14 cellular contexts compared by ENCODE assay signal in the genomic region with DNA sequence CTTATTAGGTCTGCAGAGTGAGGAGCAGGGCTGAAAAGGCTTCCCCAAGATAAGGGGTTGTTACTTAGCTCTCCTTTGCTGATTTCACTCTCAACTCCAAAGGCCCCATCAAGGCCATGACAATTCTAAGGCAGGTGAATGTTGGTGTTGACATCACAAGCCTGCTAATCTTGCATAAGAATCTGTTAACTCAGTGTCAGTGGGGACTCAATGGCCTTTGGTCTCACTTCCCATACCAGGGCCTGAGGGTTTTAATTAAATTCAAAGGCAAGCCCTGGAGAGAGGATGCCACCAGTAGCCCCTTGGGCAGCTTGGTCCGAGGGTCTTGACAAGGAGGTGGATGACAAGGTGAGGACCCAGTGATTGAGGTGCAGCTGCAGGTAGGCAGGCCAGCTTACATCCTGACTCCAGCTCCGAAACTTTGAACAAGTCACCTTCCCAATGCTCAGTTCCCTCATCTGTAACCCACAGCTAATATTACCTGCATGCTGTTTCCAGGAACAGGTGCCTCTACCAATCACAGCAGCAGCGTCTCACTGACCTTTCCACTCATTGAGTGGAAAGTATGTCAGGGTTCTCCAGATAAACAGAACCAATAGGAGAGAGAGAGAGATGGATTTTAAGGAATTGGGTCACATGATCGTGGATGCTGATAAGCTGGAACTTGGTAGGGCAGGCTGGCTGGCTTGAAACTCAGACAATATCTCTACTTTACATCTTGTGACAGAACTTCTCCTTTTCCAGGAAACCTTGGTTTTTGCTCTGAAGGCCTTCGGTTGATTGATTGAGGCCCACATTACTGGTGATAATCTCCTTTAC. TPM values are rescaled to one million over a fixed set of nuclear protein-coding genes. Genes with fewer than 3 reads are reported as not detected.
DNase-seq lines count a peak whose midpoint lies in the region; ATAC-seq, FAIRE-seq and TF ChIP-seq lines count a peak whose summit lies in the region.
"Had no signal": no experiment of that assay in that cellular context is flagged by ENCODE, and none has a peak within 500 bp of the region (broad histone marks: within the 10 kb centered on the region; RNA-seq: fewer than 3 reads in every experiment).

No MANE protein-coding gene starts in this region.

- H3K27ac ChIP-seq in body of pancreas (no peak overlapping the region), spleen (peak overlapping the region in 4 of 8 donors; percentile 8 to 55 (median 43))
- H3K27ac ChIP-seq: suprapubic skin had no signal

- TF ChIP-seq POLR2A in body of pancreas (IDR thresholded peaks at IDR 0.05) (no peak), spleen (IDR thresholded peaks at IDR 0.05) (no peak), GM12891 (IDR thresholded peaks at IDR 0.05; ENCODE audit: low read depth, low read length) (no peak)

- H3K27me3 ChIP-seq in body of pancreas (no peaks in the 10 kb centered on the region), spleen (replicated peaks in 1 of 7) (no peaks in the 10 kb centered on the region)
- H3K27me3 ChIP-seq: suprapubic skin had no signal

- H3K36me3 ChIP-seq in body of pancreas (replicated peaks in 1 of 2; ENCODE audit: insufficient read depth in 1 of 2, low read depth in 2 of 2) (no peaks in the 10 kb centered on the region), spleen (no peaks in the 10 kb centered on the region)
- H3K36me3 ChIP-seq: suprapubic skin had no signal

- 42 to 53% methylated on average over 5 of the region's 5 CpGs for WGBS in body of pancreas, 2 donors
- WGBS in spleen, 5 donors = 48 to 67% (median 58%) methylated on average over 5 of the region's 5 CpGs

- no peak for TF ChIP-seq CTCF in body of pancreas (IDR thresholded peaks at IDR 0.05)
- no peak for TF ChIP-seq CTCF in spleen (IDR thresholded peaks at IDR 0.05 in 8 of 11, conservative IDR thresholded peaks at IDR 0.05 in 3 of 11)

- no peak for FAIRE-seq in GM12891 (lab: Jason Lieb, UNC)

- peaks cover 13% of the 10 kb centered on the region for H3K4me1 ChIP-seq in body of pancreas
- peaks cover 0 to 39% (median 11%) of the 10 kb centered on the region in 6 donors for H3K4me1 ChIP-seq in spleen

- no peak overlapping the region for H3K4me3 ChIP-seq in body of pancreas
- no peak overlapping the region for H3K4me3 ChIP-seq in spleen
- H3K4me3 ChIP-seq: GM23338, mucosa of descending colon, suprapubic skin had no signal

- H3K9me3 ChIP-seq in body of pancreas (no peaks in the 10 kb centered on the region), spleen (no peaks in the 10 kb centered on the region)
- H3K9me3 ChIP-seq: mucosa of descending colon, SK-N-SH, suprapubic skin had no signal

- ATAC-seq in body of pancreas (peak; percentile 47), HG02798 (IDR thresholded peaks at IDR 0.05; ENCODE audit: poor library complexity, unreplicated experiment) (no peak)
- ATAC-seq: GM23338, mucosa of descending colon had no signal

- intact Hi-C loops in body of pancreas (cut with DNase I) (no loop called here), spleen (cut with DNase I; ENCODE audit: low total_unique reads) (no loop called here)

- peak; percentile 51 to 66 for DNase-seq in NOMO-1 (lab: John Stamatoyannopoulos, UW; ENCODE audit: unreplicated experiment in 2 of 2)
- no peak for DNase-seq in body of pancreas
- DNase-seq in spleen = peak; percentile 24
- no peak for DNase-seq in RPMI8226
- DNase-seq in GM12891 (ENCODE audit: insufficient read length, low spot score) = no peak
- DNase-seq: activated CD4-positive, alpha-beta T cell treated with anti-CD3 and anti-CD28 coated beads for 4 hours; activated effector memory CD4-positive, alpha-beta T cell treated with Interleukin-2 at 50 U/mL for 16 hours; mucosa of descending colon; NCI-H1105 treated with DMSO at 0.1 percent for 48 hours; SK-N-SH had no signal

TF ChIP-seq in GM12891, 5 proteins besides CTCF, POLR2A, EP300 and RAD21:
- no peak for TF ChIP-seq SPI1 (IDR thresholded peaks at IDR 0.05; ENCODE audit: low read depth, low read length)
- no peak for TF ChIP-seq PAX5 (IDR thresholded peaks at IDR 0.05; ENCODE audit: insufficient read depth, low read length, severe bottlenecking)
- TF ChIP-seq TAF1 (IDR thresholded peaks at IDR 0.05; ENCODE audit: low read depth, low read length) = no peak
- no peak for TF ChIP-seq POU2F2 (IDR thresholded peaks at IDR 0.05; ENCODE audit: low read depth, low read length)
- no peak for TF ChIP-seq POLR2AphosphoS5 (IDR thresholded peaks at IDR 0.05; ENCODE audit: low read depth, low read length)

RNA-seq across cellular contexts. Expression of a gene that starts 9.2 kb away (rescaled TPM):
- total RNA-seq in body of pancreas (10 to 100 TPM; 13.5 to 63.6 TPM), spleen (10 to 100 TPM; 25.3 to 40.8 (median 33.8) TPM)
- polyA plus RNA-seq in spleen = 10 to 100 TPM; 13.0 to 25.3 (median 15.4) TPM
- polyA plus RNA-seq in GM12891 (2012; ENCODE audit: low read depth, missing spikeins) = 61.9 TPM

RNA-seq across cellular contexts. Expression of a gene that starts 34.6 kb away (rescaled TPM):
- total RNA-seq in body of pancreas = 1 to 10 TPM in 1 of 2 donors, under 1 TPM in 1; 0.26 to 3.3 TPM
- 1 to 10 TPM; 1.6 to 4.4 (median 2.5) TPM for total RNA-seq in spleen
- polyA plus RNA-seq in spleen = 1 to 10 TPM; 2.4 to 3.2 (median 3.2) TPM
- 10.3 TPM for polyA plus RNA-seq in GM12891 (2012; ENCODE audit: low read depth, missing spikeins)

RNA-seq across cellular contexts. Expression of a gene that starts 36.6 kb away (rescaled TPM):
- total RNA-seq in body of pancreas = under 1 TPM in 1 of 2 donors, not detected in 1; 0.26 TPM
- total RNA-seq in spleen = 1 to 10 TPM; 2.3 to 7.7 (median 4.2) TPM
- polyA plus RNA-seq in spleen = 1 to 10 TPM in 1 of 3 donors, under 1 TPM in 1, not detected in 1; 0.55 to 3.8 TPM
- 1.8 TPM for polyA plus RNA-seq in GM12891 (2012; ENCODE audit: low read depth, missing spikeins)
- total RNA-seq: GM23338, renal cortical epithelial cell had no signal
- polyA plus RNA-seq: GM23338 had no signal

RNA-seq across cellular contexts. Expression of a gene that starts 50.2 kb away (rescaled TPM):
- total RNA-seq in body of pancreas = 10 to 100 TPM; 26.7 to 35.8 TPM
- total RNA-seq in spleen = 100 to 1,000 TPM in 1 of 7 donors, 10 to 100 TPM in 6; 57.5 to 109 (median 68.2) TPM
- polyA plus RNA-seq in spleen = 10 to 100 TPM; 47.3 to 71.4 (median 59.8) TPM
- 45.3 TPM for polyA plus RNA-seq in GM12891 (2012; ENCODE audit: low read depth, missing spikeins)

RNA-seq across cellular contexts. Expression of a gene that starts 56.8 kb away (rescaled TPM):
- total RNA-seq in body of pancreas (10 to 100 TPM in 1 of 2 donors, 1 to 10 TPM in 1; 6.9 to 15.3 TPM), spleen (10 to 100 TPM; 26.3 to 77.8 (median 55.8) TPM)
- 10 to 100 TPM; 29.2 to 37.2 (median 33.6) TPM for polyA plus RNA-seq in spleen
- 19.3 TPM for polyA plus RNA-seq in GM12891 (2012; ENCODE audit: low read depth, missing spikeins)

Comparison
In these comparisons a context has a peak if more than half of its experiments do, and no peak if none do; other contexts are left out.
1. DNase-seq: peak in NOMO-1 (2 of 2) and spleen (single experiment); none in body of pancreas (0 of 4), RPMI8226 (single experiment) and GM12891 (single experiment).